Comparison of ENCODE assay signal across 8 cellular contexts in the genomic region with DNA sequence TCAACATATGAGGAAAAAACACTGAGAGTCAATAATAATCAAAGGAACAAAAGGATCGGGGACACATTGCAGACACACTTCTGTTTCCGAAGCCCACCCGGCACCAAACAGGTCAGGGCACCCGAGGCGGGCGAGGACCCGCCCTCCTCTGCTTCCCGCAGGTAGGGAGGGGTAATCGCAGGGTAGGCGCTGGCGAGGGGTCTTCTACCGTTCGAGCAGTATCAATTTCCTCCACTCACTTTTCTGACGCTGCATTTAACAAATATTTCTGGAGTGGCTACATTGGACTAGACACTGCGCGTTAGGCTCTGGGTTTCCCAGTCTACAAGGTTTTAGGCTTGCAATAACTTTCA.
DNase-seq lines count a peak whose midpoint lies in the region; ATAC-seq and TF ChIP-seq lines count a peak whose summit lies in the region.

No MANE protein-coding gene starts in this region.

- H3K27ac ChIP-seq in substantia nigra (ENCODE audit: low read depth, low read length, poor library complexity, severe bottlenecking): peak overlapping the region; percentile 63

- no peak for TF ChIP-seq CTCF in GM10248 (IDR thresholded peaks at IDR 0.05; ENCODE audit: control extremely low read depth, extremely low read depth, low read depth, missing control alignments)

- DNase-seq in SIG-M5 treated with dmso at 0.1 percent for 504 hours (lab: John Stamatoyannopoulos, UW; ENCODE audit: unreplicated experiment): peak; percentile 20
- DNase-seq in SIG-M5 (lab: John Stamatoyannopoulos, UW): no peak
- peak; percentile 11 for DNase-seq in activated naive CD4-positive, alpha-beta T cell treated with anti-CD3 and anti-CD28 coated beads, Interleukin-2, amount 50 U/mL, for 16 hours
- peak; percentile 21 for DNase-seq in iPS-NIHi7 (ENCODE audit: extremely low spot score)
- DNase-seq in substantia nigra (lab: John Stamatoyannopoulos, UW): peak in 3 of 49 donors; percentile 5 to 15 (median 14)
- DNase-seq in NCI-H1417 treated with DMSO at 0.1 percent for 48 hours (lab: John Stamatoyannopoulos, UW): no peak
- DNase-seq in GM10248 (ENCODE audit: extremely low spot score): no peak

- POLR2A ChIA-PET in GM10248 (lab: Yijun Ruan, JAX): no interaction called here

- CTCF ChIA-PET in GM10248 (lab: Yijun Ruan, JAX): no interaction called here

- no peak for ATAC-seq in GM18873 (IDR thresholded peaks at IDR 0.05; ENCODE audit: low FRiP score, unreplicated experiment)

Comparison
In these comparisons a context has a peak if more than half of its experiments do, and no peak if none do; other contexts are left out.
1. DNase-seq: peak in SIG-M5 treated with dmso at 0.1 percent for 504 hours (single experiment), activated naive CD4-positive, alpha-beta T cell treated with anti-CD3 and anti-CD28 coated beads, Interleukin-2, amount 50 U/mL, for 16 hours (single experiment) and iPS-NIHi7 (single experiment); none in SIG-M5 (single experiment), NCI-H1417 treated with DMSO at 0.1 percent for 48 hours (single experiment) and GM10248 (single experiment).